In the genomic region with DNA sequence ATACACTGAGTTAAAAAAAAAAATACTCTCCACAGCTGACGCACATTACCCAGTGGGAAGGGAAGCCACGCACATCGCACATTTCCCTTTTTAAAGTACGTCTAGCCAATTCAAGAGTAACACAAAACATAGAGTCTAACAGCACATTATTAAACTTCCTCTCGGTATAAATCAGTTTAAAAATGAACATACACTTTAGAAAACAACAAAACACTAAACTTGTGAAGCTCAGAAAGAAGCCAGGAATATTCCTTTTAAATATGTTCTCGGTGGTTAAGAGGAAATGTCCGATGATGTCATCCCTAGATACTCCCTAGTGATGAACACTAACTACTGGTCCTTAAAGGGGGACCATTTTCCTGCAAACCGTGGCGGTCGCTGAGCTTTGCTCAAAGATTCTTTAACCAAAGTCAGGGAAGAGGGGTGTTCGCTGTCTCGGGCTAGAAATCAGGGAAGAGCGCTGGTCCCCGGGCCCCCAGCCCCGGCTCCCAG, we compare ENCODE assay signal across 8 cellular contexts. TPM values are rescaled to one million over a fixed set of nuclear protein-coding genes. Genes with fewer than 3 reads are reported as not detected.
DNase-seq lines count a peak whose midpoint lies in the region; ATAC-seq and TF ChIP-seq lines count a peak whose summit lies in the region.

No MANE protein-coding gene starts in this region.

- H3K4me1 Mint-ChIP-seq in stimulated activated naive CD8-positive, alpha-beta T cell treated with anti-CD3 and anti-CD28 coated beads, Interleukin-15, amount 100 ng/mL, for 72 hours = peaks cover 10% of the 10 kb centered on the region

- H3K9ac ChIP-seq in DND-41 (ENCODE audit: low read depth, low read length) (peak overlapping the region; percentile 53), OCI-LY1 (ENCODE audit: low read length) (peak overlapping the region; percentile 81)

- H3K27me3 ChIP-seq in DND-41 (ENCODE audit: insufficient read depth, low read length, poor library complexity) = no peaks in the 10 kb centered on the region
- H3K27me3 ChIP-seq in OCI-LY1 (ENCODE audit: insufficient read depth, low read length) = no peaks in the 10 kb centered on the region

- no peaks in the 10 kb centered on the region for H3F3A ChIP-seq in OCI-LY1 (ENCODE audit: insufficient read depth, low read length)

- H3K27me3 Mint-ChIP-seq in stimulated activated naive CD8-positive, alpha-beta T cell treated with anti-CD3 and anti-CD28 coated beads, Interleukin-15, amount 100 ng/mL, for 72 hours = peaks cover 16% of the 10 kb centered on the region

- H3K4me1 ChIP-seq in DND-41 (ENCODE audit: insufficient read depth, low read length) (peaks cover 9% of the 10 kb centered on the region; the same call in 1 of the 2 replicates), OCI-LY1 (ENCODE audit: insufficient read depth, low read length, severe bottlenecking) (peaks cover 30% of the 10 kb centered on the region)

- H3K79me2 ChIP-seq in DND-41 (ENCODE audit: insufficient read depth, low read length) = peaks cover 29% of the 10 kb centered on the region
- peaks cover 47% of the 10 kb centered on the region for H3K79me2 ChIP-seq in OCI-LY1 (ENCODE audit: insufficient read depth, low read length)

- H3K36me3 ChIP-seq in DND-41 (ENCODE audit: insufficient read depth, low read length) (no peaks in the 10 kb centered on the region), OCI-LY1 (ENCODE audit: insufficient read depth, low read length) (no peaks in the 10 kb centered on the region)

- peaks cover 8 to 14% of the 10 kb centered on the region in 2 donors for H3K9me3 Mint-ChIP-seq in stimulated activated naive CD8-positive, alpha-beta T cell treated with anti-CD3 and anti-CD28 coated beads, Interleukin-15, amount 100 ng/mL, for 72 hours

- H3K27ac ChIP-seq in DND-41 (ENCODE audit: low read length) (peak overlapping the region; percentile 46), OCI-LY1 (ENCODE audit: low read depth, low read length, poor library complexity, severe bottlenecking) (no peak overlapping the region)

- H3K9me2 ChIP-seq in OCI-LY1 (ENCODE audit: low read depth, low read length) = no peaks in the 10 kb centered on the region

- H3K9me3 ChIP-seq in DND-41 (ENCODE audit: insufficient read depth, low read length, severe bottlenecking) (peaks cover 5% of the 10 kb centered on the region), OCI-LY1 (ENCODE audit: low read length) (0 out of 2 replicates have a peak, but pooled peaks cover 2% of the 10 kb centered on the region)

- H2AFZ ChIP-seq in DND-41 (ENCODE audit: low read depth, low read length) (0 out of 2 replicates have a peak overlapping the region, but pooled peaks have one; percentile 25), OCI-LY1 (ENCODE audit: low read length) (peak overlapping the region; percentile 78)

- peak overlapping the region; percentile 82 to 98 for H3K4me3 Mint-ChIP-seq in stimulated activated naive CD8-positive, alpha-beta T cell treated with anti-CD3 and anti-CD28 coated beads, Interleukin-15, amount 100 ng/mL, for 72 hours

- DNase-seq in DND-41 (no peak), cerebellum (ENCODE audit: low spot score) (peak; percentile 46), kidney tubule cell (ENCODE audit: low spot score) (peak; percentile 80), HK-2 (ENCODE audit: unreplicated experiment) (no peak)
- peak in 1 of 2 donors; percentile 45 for DNase-seq in stimulated activated naive CD8-positive, alpha-beta T cell treated with anti-CD3 and anti-CD28 coated beads, Interleukin-15, amount 100 ng/mL, for 72 hours

- H3K4me2 ChIP-seq in DND-41 (ENCODE audit: insufficient read depth, low read length) = peak overlapping the region; percentile 64
- peak overlapping the region; percentile 83 for H3K4me2 ChIP-seq in OCI-LY1 (ENCODE audit: low read length)

- TF ChIP-seq CTCF in DND-41 (IDR thresholded peaks at IDR 0.05; ENCODE audit: borderline replicate concordance, extremely low read depth, low read length, poor library complexity, severe bottlenecking) (no peak), OCI-LY1 (IDR thresholded peaks at IDR 0.05; ENCODE audit: low read length) (no peak)

- ATAC-seq in DND-41 (ENCODE audit: insufficient read depth, low read depth) (peak; percentile 67), GM19455 (IDR thresholded peaks at IDR 0.05; ENCODE audit: unreplicated experiment) (peak; percentile 72), HG03457 (IDR thresholded peaks at IDR 0.05; ENCODE audit: unreplicated experiment) (peak; percentile 49)
- peak; percentile 77 for ATAC-seq in stimulated activated naive CD8-positive, alpha-beta T cell treated with anti-CD3 and anti-CD28 coated beads, Interleukin-15, amount 100 ng/mL, for 72 hours

- H3K4me3 ChIP-seq in DND-41 (ENCODE audit: low read depth in 1 of 2, low read length in 2 of 2) (peak overlapping the region; percentile 23 to 58; a peak in 3 of 4 replicates), OCI-LY1 (ENCODE audit: low read depth, low read length, poor library complexity, severe bottlenecking) (peak overlapping the region; percentile 69)

- H3K27ac Mint-ChIP-seq in stimulated activated naive CD8-positive, alpha-beta T cell treated with anti-CD3 and anti-CD28 coated beads, Interleukin-15, amount 100 ng/mL, for 72 hours = peak overlapping the region; percentile 93 to 99

- no peaks in the 10 kb centered on the region for H4K20me1 ChIP-seq in DND-41 (ENCODE audit: insufficient read depth, low read length)
- no peaks in the 10 kb centered on the region for H4K20me1 ChIP-seq in OCI-LY1 (ENCODE audit: insufficient read depth, low read length)

RNA-seq across cellular contexts. Expression of a gene that starts 0.7 kb away (rescaled TPM):
- total RNA-seq in cerebellum = 137 TPM

RNA-seq across cellular contexts. Expression of a gene that starts 14.0 kb away (rescaled TPM):
- total RNA-seq in cerebellum = 1.00 TPM

RNA-seq across cellular contexts. Expression of a gene that starts 28.7 kb away (rescaled TPM):
- total RNA-seq in cerebellum = 4.0 TPM

RNA-seq across cellular contexts. Expression of a gene that starts 56.6 kb away (rescaled TPM):
- total RNA-seq in cerebellum = 0.18 TPM

Comparison
In these comparisons a context has a peak if more than half of its experiments do, and no peak if none do; other contexts are left out.
1. DNase-seq: peak in cerebellum (single experiment) and kidney tubule cell (single experiment); none in DND-41 (single experiment) and HK-2 (single experiment).
2. Peak in every context shown above with its lines, with median percentiles within 50 percentile points of each other: ATAC-seq.